In the genomic region with DNA sequence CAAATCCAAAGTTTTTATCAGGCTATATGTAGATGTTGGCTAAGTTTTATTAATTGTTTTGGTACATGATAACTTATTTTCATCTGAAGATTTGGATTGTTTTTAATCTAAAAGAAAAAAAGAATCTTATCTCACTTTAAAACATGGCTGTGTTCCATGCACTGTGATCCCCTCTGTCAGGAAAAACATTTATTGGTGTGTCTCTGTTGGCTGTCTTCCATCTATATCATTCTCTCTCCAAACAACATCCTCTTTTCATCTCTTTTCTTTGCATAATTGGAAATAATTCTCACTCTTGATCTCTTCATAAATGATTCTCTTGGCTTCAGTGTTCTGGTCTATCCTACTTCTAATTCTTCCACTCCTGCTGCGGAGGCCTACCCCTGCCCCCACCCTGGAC, we compare ENCODE assay signal across 30 cellular contexts. TPM values are rescaled to one million over a fixed set of nuclear protein-coding genes. Genes with fewer than 3 reads are reported as not detected.
"Had no signal": no experiment of that assay in that cellular context is flagged by ENCODE, and none has a peak within 500 bp of the region (broad histone marks: within the 10 kb centered on the region; RNA-seq: fewer than 3 reads in every experiment).

No MANE protein-coding gene starts in this region.

- H3K9me3 ChIP-seq: ascending aorta, body of pancreas had no signal

- DNase-seq: activated CD4-positive, alpha-beta T cell treated with anti-CD3 and anti-CD28 coated beads, Interleukin-2, amount 10 ng/mL, durations not matched to agents 24 days and 14 days; activated CD4-positive, alpha-beta T cell treated with anti-CD3 and anti-CD28 coated beads, Interleukin-2, amount 50 U/mL, for 48 hours; activated CD4-positive, CD25-positive, alpha-beta regulatory T cell treated with anti-CD3 and anti-CD28 coated beads, Interleukin-2, amount 50 U/mL, for 72 hours; activated CD8-positive, alpha-beta memory T cell treated with anti-CD3 and anti-CD28 coated beads, Interleukin-2, amount 10 ng/mL, durations not matched to agents 7 days and 5 days; activated effector memory CD4-positive, alpha-beta T cell treated with Interleukin-2 at 50 U/mL for 16 hours; activated naive CD4-positive, alpha-beta T cell; activated T-cell treated with anti-CD3 and anti-CD28 coated beads, Interleukin-2, amount 50 U/mL, for 24 hours; body of pancreas; central memory CD4-positive, alpha-beta T cell; NCI-H1105 treated with DMSO at 0.1 percent for 48 hours; NCI-H1436 treated with DMSO at 0.1 percent for 48 hours; NCI-H187; NCI-H2081; NCI-H2171; NCI-H2227 treated with DMSO at 0.1 percent for 48 hours; NCI-H446 treated with DMSO at 0.1 percent for 48 hours; NCI-H524 treated with DMSO at 0.1 percent for 48 hours; NCI-H748 treated with DMSO at 0.1 percent for 48 hours; RPMI8226; T-cell; T-helper 2 cell; WERI-Rb-1 had no signal

- H3K36me3 ChIP-seq: ascending aorta, WERI-Rb-1 had no signal

- H3K4me3 ChIP-seq: ascending aorta, body of pancreas, SK-N-MC had no signal

- H3K4me3 Mint-ChIP-seq: activated CD4-positive, alpha-beta T cell treated with anti-CD3 and anti-CD28 coated beads, Interleukin-2, amount 10 ng/mL, durations not matched to agents 24 days and 14 days; activated CD8-positive, alpha-beta memory T cell treated with anti-CD3 and anti-CD28 coated beads, Interleukin-2, amount 10 ng/mL, durations not matched to agents 7 days and 5 days; activated naive CD4-positive, alpha-beta T cell treated with anti-CD3 and anti-CD28 coated beads, Interleukin-2, amount 50 U/mL, for 24 hours; activated T-cell treated with anti-CD3 and anti-CD28 coated beads, Interleukin-2, amount 50 U/mL, for 24 hours; activated T-helper 1 cell treated with anti-CD3 and anti-CD28 coated beads, Interleukin-12 subunit alpha, Interleukin-12 subunit beta, Interleukin-2, Interleukin-4 antibody, amounts not matched to agents 30 ng/mL and 10 ng/mL and 1 ng/mL, durations not matched to agents 14 hours and 24 hours and 36 hours; T-cell had no signal

- ATAC-seq: activated CD8-positive, alpha-beta memory T cell treated with anti-CD3 and anti-CD28 coated beads, Interleukin-2, amount 10 ng/mL, durations not matched to agents 7 days and 5 days; body of pancreas; Right ventricle myocardium inferior; T-cell had no signal

- H3K27me3 ChIP-seq: ascending aorta, body of pancreas had no signal

- H3K9me3 Mint-ChIP-seq: activated CD4-positive, alpha-beta T cell treated with anti-CD3 and anti-CD28 coated beads, Interleukin-2, amount 10 ng/mL, durations not matched to agents 24 days and 14 days; activated naive CD4-positive, alpha-beta T cell treated with anti-CD3 and anti-CD28 coated beads, Interleukin-2, amount 50 U/mL, for 24 hours; activated T-cell treated with anti-CD3 and anti-CD28 coated beads, Interleukin-2, amount 50 U/mL, for 24 hours; activated T-helper 1 cell treated with anti-CD3 and anti-CD28 coated beads, Interleukin-12 subunit alpha, Interleukin-12 subunit beta, Interleukin-2, Interleukin-4 antibody, amounts not matched to agents 30 ng/mL and 10 ng/mL and 1 ng/mL, durations not matched to agents 14 hours and 24 hours and 36 hours; T-cell had no signal

- H3K4me1 Mint-ChIP-seq: activated CD4-positive, alpha-beta T cell treated with anti-CD3 and anti-CD28 coated beads, Interleukin-2, amount 10 ng/mL, durations not matched to agents 24 days and 14 days; activated naive CD4-positive, alpha-beta T cell treated with anti-CD3 and anti-CD28 coated beads, Interleukin-2, amount 50 U/mL, for 24 hours had no signal

- H3K27ac Mint-ChIP-seq: activated CD4-positive, alpha-beta T cell treated with anti-CD3 and anti-CD28 coated beads, Interleukin-2, amount 10 ng/mL, durations not matched to agents 24 days and 14 days; activated CD8-positive, alpha-beta memory T cell treated with anti-CD3 and anti-CD28 coated beads, Interleukin-2, amount 10 ng/mL, durations not matched to agents 7 days and 5 days; activated naive CD4-positive, alpha-beta T cell treated with anti-CD3 and anti-CD28 coated beads, Interleukin-2, amount 50 U/mL, for 24 hours; activated T-cell treated with anti-CD3 and anti-CD28 coated beads, Interleukin-2, amount 50 U/mL, for 24 hours; activated T-helper 1 cell treated with anti-CD3 and anti-CD28 coated beads, Interleukin-12 subunit alpha, Interleukin-12 subunit beta, Interleukin-2, Interleukin-4 antibody, amounts not matched to agents 30 ng/mL and 10 ng/mL and 1 ng/mL, durations not matched to agents 14 hours and 24 hours and 36 hours; T-cell had no signal

- H3K36me3 Mint-ChIP-seq: activated CD8-positive, alpha-beta memory T cell treated with anti-CD3 and anti-CD28 coated beads, Interleukin-2, amount 10 ng/mL, durations not matched to agents 7 days and 5 days; activated naive CD4-positive, alpha-beta T cell treated with anti-CD3 and anti-CD28 coated beads, Interleukin-2, amount 50 U/mL, for 24 hours; T-cell had no signal

- H3K4me2 ChIP-seq: KMS-11 had no signal

- H3K27ac ChIP-seq: ascending aorta, body of pancreas, KMS-11, SK-N-MC, WERI-Rb-1 had no signal

RNA-seq across cellular contexts. Expression of gene NALCN, which starts 4.2 kb away (rescaled TPM):
- total RNA-seq: activated CD4-positive, alpha-beta T cell treated with anti-CD3 and anti-CD28 coated beads, Interleukin-2, amount 10 ng/mL, durations not matched to agents 24 days and 14 days; activated CD8-positive, alpha-beta memory T cell treated with anti-CD3 and anti-CD28 coated beads, Interleukin-2, amount 10 ng/mL, durations not matched to agents 7 days and 5 days; activated T-helper 1 cell treated with anti-CD3 and anti-CD28 coated beads, Interleukin-12 subunit alpha, Interleukin-12 subunit beta, Interleukin-2, Interleukin-4 antibody, amounts not matched to agents 30 ng/mL and 10 ng/mL and 1 ng/mL, durations not matched to agents 14 hours and 24 hours and 36 hours; OCI-LY7; T-cell had no signal

RNA-seq across cellular contexts. Expression of gene ITGBL1, which starts 40.4 kb away (rescaled TPM):
- total RNA-seq: activated CD4-positive, alpha-beta T cell treated with anti-CD3 and anti-CD28 coated beads, Interleukin-2, amount 10 ng/mL, durations not matched to agents 24 days and 14 days; activated T-helper 1 cell treated with anti-CD3 and anti-CD28 coated beads, Interleukin-12 subunit alpha, Interleukin-12 subunit beta, Interleukin-2, Interleukin-4 antibody, amounts not matched to agents 30 ng/mL and 10 ng/mL and 1 ng/mL, durations not matched to agents 14 hours and 24 hours and 36 hours; MCF 10A; OCI-LY7; T-cell had no signal
